Comparison of ENCODE assay signal across 9 cellular contexts in the genomic region with DNA sequence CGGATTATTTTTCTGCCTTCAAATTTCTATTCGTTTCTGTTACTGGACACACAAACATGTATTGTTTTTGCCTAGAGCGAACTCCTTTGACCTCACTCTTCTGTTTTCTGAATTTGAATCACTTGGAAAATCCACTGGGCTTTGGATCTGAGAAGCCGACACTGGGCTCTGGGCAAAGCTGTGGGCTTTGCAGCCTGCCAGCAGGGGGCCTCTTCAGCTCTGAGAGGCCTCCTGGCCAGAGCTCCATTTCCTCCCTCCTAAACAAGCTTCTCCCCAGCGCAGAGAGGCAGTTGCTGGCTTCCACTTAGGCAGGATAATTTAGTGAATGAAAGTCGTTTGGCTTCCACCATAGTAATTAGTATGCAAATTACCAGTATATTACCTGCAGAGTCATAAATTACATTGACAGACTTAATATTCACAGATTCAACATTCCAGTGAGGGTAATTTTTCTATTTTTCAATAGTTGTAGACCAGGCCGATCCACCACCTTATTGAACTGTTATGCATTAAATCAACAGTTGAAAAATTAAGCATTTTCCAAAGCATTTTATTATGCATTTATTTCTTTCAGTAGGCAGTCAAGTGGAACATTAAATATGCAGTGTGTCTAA.
DNase-seq lines count a peak whose midpoint lies in the region; TF ChIP-seq lines count a peak whose summit lies in the region.
"Had no signal": no experiment of that assay in that cellular context is flagged by ENCODE, and none has a peak within 500 bp of the region (broad histone marks: within the 10 kb centered on the region; RNA-seq: fewer than 3 reads in every experiment).

No MANE protein-coding gene starts in this region.

- 21 to 22% methylated on average over 7 of the region's 7 CpGs for WGBS in thyroid gland, 2 donors

- no peak overlapping the region for H3K27ac ChIP-seq in thyroid gland
- H3K27ac ChIP-seq: BLaER1 treated with 17β-estradiol and CSF1 and Interleukin-3, amounts not matched to agents 10 nM and 100 nM had no signal

- TF ChIP-seq POLR2A in thyroid gland (IDR thresholded peaks at IDR 0.05) = peak in 1 of 2 donors; percentile 12

- TF ChIP-seq CTCF in fibroblast of pulmonary artery (IDR thresholded peaks at IDR 0.05; ENCODE audit: low read length, missing control alignments) (peak; percentile 100), nephron progenitor cell (IDR thresholded peaks at IDR 0.05) (peak; percentile 92), thyroid gland (IDR thresholded peaks at IDR 0.05) (peak; percentile 83 to 96 (median 86))

- H3K4me1 Mint-ChIP-seq in activated T-cell treated with anti-CD3 and anti-CD28 coated beads, Interleukin-2, amount 50 U/mL, for 24 hours (ENCODE audit: low read depth) = peaks cover 3% of the 10 kb centered on the region
- H3K4me1 Mint-ChIP-seq in nephron progenitor cell = peaks cover 10% of the 10 kb centered on the region

- H3K36me3 ChIP-seq in NT2/D1 (ENCODE audit: insufficient read depth, insufficient read length, low read length) = no peaks in the 10 kb centered on the region
- H3K36me3 ChIP-seq in thyroid gland = no peaks in the 10 kb centered on the region
- H3K36me3 ChIP-seq: BLaER1 treated with 17β-estradiol and CSF1 and Interleukin-3, amounts not matched to agents 10 nM and 100 nM had no signal

- intact Hi-C loops in thyroid gland (cut with DNase I) = no loop called here

- no peaks in the 10 kb centered on the region for H3K36me3 Mint-ChIP-seq in activated T-cell treated with anti-CD3 and anti-CD28 coated beads, Interleukin-2, amount 50 U/mL, for 24 hours (ENCODE audit: low read depth)
- no peaks in the 10 kb centered on the region for H3K36me3 Mint-ChIP-seq in nephron progenitor cell (ENCODE audit: low read depth)

- H3K27me3 Mint-ChIP-seq in activated T-cell treated with anti-CD3 and anti-CD28 coated beads, Interleukin-2, amount 50 U/mL, for 24 hours = peaks cover 4% of the 10 kb centered on the region
- H3K27me3 Mint-ChIP-seq in nephron progenitor cell (ENCODE audit: low read depth, poor library complexity) = no peaks in the 10 kb centered on the region

- no peaks in the 10 kb centered on the region for H3K4me1 ChIP-seq in NT2/D1 (ENCODE audit: insufficient read depth, insufficient read length)
- peaks cover 4 to 7% of the 10 kb centered on the region in 2 donors for H3K4me1 ChIP-seq in thyroid gland

- H3K9me3 ChIP-seq in NT2/D1 (ENCODE audit: insufficient read depth, low read length) = no peaks in the 10 kb centered on the region
- H3K9me3 ChIP-seq in thyroid gland = no peaks in the 10 kb centered on the region
- H3K9me3 ChIP-seq: BLaER1 treated with 17β-estradiol and CSF1 and Interleukin-3, amounts not matched to agents 10 nM and 100 nM had no signal

- H3K9me3 Mint-ChIP-seq in activated T-cell treated with anti-CD3 and anti-CD28 coated beads, Interleukin-2, amount 50 U/mL, for 24 hours = no peaks in the 10 kb centered on the region
- H3K9me3 Mint-ChIP-seq in nephron progenitor cell = no peaks in the 10 kb centered on the region

- H3K27ac Mint-ChIP-seq in activated T-cell treated with anti-CD3 and anti-CD28 coated beads, Interleukin-2, amount 50 U/mL, for 24 hours = no peak overlapping the region
- no peak overlapping the region for H3K27ac Mint-ChIP-seq in nephron progenitor cell

- H3K27me3 ChIP-seq in NT2/D1 (ENCODE audit: insufficient read depth, insufficient read length) (no peaks in the 10 kb centered on the region), thyroid gland (no peaks in the 10 kb centered on the region)
- H3K27me3 ChIP-seq: BLaER1 treated with 17β-estradiol and CSF1 and Interleukin-3, amounts not matched to agents 10 nM and 100 nM had no signal

- DNase-seq in activated T-cell treated with anti-CD3 and anti-CD28 coated beads for 1 hour (ENCODE audit: low read depth) = peak; percentile 23
- DNase-seq in activated T-cell treated with anti-CD3 and anti-CD28 coated beads for 4 hours = no peak
- DNase-seq in HuH-7.5 (ENCODE audit: low spot score) = peak; percentile 42
- DNase-seq in NT2/D1 (ENCODE audit: low read depth, low spot score) = peak; percentile 63
- peak; percentile 48 for DNase-seq in activated T-cell treated with anti-CD3 and anti-CD28 coated beads, Interleukin-2, amount 50 U/mL, for 24 hours
- DNase-seq in fibroblast of pulmonary artery (ENCODE audit: low read depth) = peak; percentile 86
- DNase-seq in nephron progenitor cell = peak; percentile 71
- DNase-seq in thyroid gland = peak; percentile 85 to 88

- H3K4me3 Mint-ChIP-seq in activated T-cell treated with anti-CD3 and anti-CD28 coated beads, Interleukin-2, amount 50 U/mL, for 24 hours = no peak overlapping the region
- no peak overlapping the region for H3K4me3 Mint-ChIP-seq in nephron progenitor cell

- no peak overlapping the region for H3K9ac ChIP-seq in NT2/D1 (ENCODE audit: insufficient read length, low read depth)
- H3K9ac ChIP-seq: BLaER1 treated with 17β-estradiol and CSF1 and Interleukin-3, amounts not matched to agents 10 nM and 100 nM had no signal

- H3K4me3 ChIP-seq in NT2/D1 (ENCODE audit: insufficient read length, low read depth) = no peak overlapping the region
- no peak overlapping the region for H3K4me3 ChIP-seq in fibroblast of pulmonary artery (replicated peaks; ENCODE audit: low read depth, low read length)
- no peak overlapping the region for H3K4me3 ChIP-seq in thyroid gland (replicated peaks in 1 of 3)
- H3K4me3 ChIP-seq: BLaER1 treated with 17β-estradiol and CSF1 and Interleukin-3, amounts not matched to agents 10 nM and 100 nM had no signal
